In genomic region chr2:82896117-82896516, GRCh38 we compare ENCODE assay signal across 1 cellular context.
TF ChIP-seq lines count a peak whose summit lies in the region.

No MANE protein-coding gene starts in this region.

TF ChIP-seq in GM23338, 12 proteins besides CTCF, POLR2A, EP300 and RAD21 (continued from another document):
- no peak for TF ChIP-seq POLR2AphosphoS5 (IDR thresholded peaks at IDR 0.05; ENCODE audit: low read depth)
- TF ChIP-seq, protein P1, sequence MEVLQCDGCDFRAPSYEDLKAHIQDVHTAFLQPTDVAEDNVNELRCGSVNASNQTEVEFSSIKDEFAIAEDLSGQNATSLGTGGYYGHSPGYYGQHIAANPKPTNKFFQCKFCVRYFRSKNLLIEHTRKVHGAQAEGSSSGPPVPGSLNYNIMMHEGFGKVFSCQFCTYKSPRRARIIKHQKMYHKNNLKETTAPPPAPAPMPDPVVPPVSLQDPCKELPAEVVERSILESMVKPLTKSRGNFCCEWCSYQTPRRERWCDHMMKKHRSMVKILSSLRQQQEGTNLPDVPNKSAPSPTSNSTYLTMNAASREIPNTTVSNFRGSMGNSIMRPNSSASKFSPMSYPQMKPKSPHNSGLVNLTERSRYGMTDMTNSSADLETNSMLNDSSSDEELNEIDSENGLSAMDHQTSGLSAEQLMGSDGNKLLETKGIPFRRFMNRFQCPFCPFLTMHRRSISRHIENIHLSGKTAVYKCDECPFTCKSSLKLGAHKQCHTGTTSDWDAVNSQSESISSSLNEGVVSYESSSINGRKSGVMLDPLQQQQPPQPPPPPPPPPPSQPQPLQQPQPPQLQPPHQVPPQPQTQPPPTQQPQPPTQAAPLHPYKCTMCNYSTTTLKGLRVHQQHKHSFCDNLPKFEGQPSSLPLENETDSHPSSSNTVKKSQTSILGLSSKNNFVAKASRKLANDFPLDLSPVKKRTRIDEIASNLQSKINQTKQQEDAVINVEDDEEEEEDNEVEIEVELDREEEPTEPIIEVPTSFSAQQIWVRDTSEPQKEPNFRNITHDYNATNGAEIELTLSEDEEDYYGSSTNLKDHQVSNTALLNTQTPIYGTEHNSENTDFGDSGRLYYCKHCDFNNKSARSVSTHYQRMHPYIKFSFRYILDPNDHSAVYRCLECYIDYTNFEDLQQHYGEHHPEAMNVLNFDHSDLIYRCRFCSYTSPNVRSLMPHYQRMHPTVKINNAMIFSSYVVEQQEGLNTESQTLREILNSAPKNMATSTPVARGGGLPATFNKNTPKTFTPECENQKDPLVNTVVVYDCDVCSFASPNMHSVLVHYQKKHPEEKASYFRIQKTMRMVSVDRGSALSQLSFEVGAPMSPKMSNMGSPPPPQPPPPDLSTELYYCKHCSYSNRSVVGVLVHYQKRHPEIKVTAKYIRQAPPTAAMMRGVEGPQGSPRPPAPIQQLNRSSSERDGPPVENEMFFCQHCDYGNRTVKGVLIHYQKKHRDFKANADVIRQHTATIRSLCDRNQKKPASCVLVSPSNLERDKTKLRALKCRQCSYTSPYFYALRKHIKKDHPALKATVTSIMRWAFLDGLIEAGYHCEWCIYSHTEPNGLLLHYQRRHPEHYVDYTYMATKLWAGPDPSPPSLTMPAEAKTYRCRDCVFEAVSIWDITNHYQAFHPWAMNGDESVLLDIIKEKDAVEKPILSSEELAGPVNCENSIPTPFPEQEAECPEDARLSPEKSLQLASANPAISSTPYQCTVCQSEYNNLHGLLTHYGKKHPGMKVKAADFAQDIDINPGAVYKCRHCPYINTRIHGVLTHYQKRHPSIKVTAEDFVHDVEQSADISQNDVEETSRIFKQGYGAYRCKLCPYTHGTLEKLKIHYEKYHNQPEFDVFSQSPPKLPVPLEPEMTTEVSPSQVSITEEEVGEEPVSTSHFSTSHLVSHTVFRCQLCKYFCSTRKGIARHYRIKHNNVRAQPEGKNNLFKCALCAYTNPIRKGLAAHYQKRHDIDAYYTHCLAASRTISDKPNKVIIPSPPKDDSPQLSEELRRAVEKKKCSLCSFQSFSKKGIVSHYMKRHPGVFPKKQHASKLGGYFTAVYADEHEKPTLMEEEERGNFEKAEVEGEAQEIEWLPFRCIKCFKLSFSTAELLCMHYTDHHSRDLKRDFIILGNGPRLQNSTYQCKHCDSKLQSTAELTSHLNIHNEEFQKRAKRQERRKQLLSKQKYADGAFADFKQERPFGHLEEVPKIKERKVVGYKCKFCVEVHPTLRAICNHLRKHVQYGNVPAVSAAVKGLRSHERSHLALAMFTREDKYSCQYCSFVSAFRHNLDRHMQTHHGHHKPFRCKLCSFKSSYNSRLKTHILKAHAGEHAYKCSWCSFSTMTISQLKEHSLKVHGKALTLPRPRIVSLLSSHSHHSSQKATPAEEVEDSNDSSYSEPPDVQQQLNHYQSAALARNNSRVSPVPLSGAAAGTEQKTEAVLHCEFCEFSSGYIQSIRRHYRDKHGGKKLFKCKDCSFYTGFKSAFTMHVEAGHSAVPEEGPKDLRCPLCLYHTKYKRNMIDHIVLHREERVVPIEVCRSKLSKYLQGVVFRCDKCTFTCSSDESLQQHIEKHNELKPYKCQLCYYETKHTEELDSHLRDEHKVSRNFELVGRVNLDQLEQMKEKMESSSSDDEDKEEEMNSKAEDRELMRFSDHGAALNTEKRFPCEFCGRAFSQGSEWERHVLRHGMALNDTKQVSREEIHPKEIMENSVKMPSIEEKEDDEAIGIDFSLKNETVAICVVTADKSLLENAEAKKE (CRISPR knock-in tag; IDR thresholded peaks at IDR 0.05): no peak
- TF ChIP-seq STAT1 (IDR thresholded peaks at IDR 0.05; ENCODE audit: unreplicated experiment): no peak
- TF ChIP-seq ETS1 (IDR thresholded peaks at IDR 0.05): no peak
- TF ChIP-seq ZNF331 (CRISPR knock-in tag; IDR thresholded peaks at IDR 0.05; ENCODE audit: low read depth): no peak
- no peak for TF ChIP-seq NANOG (IDR thresholded peaks at IDR 0.05; ENCODE audit: borderline replicate concordance)
TF ChIP-seq in GM23338: peak in this region for 0.
